ENCODE assay signal across 10 cellular contexts in the genomic region with DNA sequence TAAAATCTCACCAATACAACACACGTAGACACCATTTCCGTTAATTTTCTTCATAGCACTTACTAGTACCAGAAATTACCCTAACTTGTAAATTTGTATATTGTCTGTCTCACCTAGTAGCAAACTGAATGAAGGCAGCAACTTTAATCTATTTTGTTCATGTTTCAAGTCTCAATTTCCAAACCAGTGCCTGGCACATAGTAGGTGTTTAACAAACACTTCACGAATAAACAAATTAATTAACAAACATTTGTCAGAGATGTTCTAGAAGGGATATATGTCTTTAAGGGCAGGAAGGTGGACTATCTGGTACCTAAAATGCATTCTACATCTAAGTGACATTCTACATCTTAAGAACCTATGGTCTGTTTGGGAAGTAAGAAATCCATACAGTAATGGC. TPM values are rescaled to one million over a fixed set of nuclear protein-coding genes. Genes with fewer than 3 reads are reported as not detected.
A peak's percentile ranks its signal among the peaks of the same experiment; 100 is the strongest.
DNase-seq lines count a peak whose midpoint lies in the region; ATAC-seq, FAIRE-seq and TF ChIP-seq lines count a peak whose summit lies in the region.
"Had no signal": no experiment of that assay in that cellular context is flagged by ENCODE, and none has a peak within 500 bp of the region (broad histone marks: within the 10 kb centered on the region; RNA-seq: fewer than 3 reads in every experiment).

No MANE protein-coding gene starts in this region.

- H3K79me2 ChIP-seq in K562 (ENCODE audit: control insufficient read depth, insufficient read depth, low read length): peaks cover 32% of the 10 kb centered on the region

- peaks cover 0 to 28% (median 8%) of the 10 kb centered on the region in 9 donors for H3K36me3 ChIP-seq in heart right ventricle
- peaks cover 27% of the 10 kb centered on the region; the same call in 1 of the 3 replicates for H3K36me3 ChIP-seq in K562 (ENCODE audit: control insufficient read depth, insufficient read depth, low read length)
- H3K36me3 ChIP-seq in mesenchymal stem cell (ENCODE audit: control insufficient read depth in 1 of 2, insufficient read depth in 2 of 2, low read depth in 1 of 2, low read length in 2 of 2): peaks cover 0 to 20% of the 10 kb centered on the region in 2 experiments
- H3K36me3 ChIP-seq in uterus: no peaks in the 10 kb centered on the region

- H2BK120ac ChIP-seq in mesenchymal stem cell (ENCODE audit: low read depth, low read length): no peak overlapping the region

- no peak overlapping the region for H3K14ac ChIP-seq in mesenchymal stem cell (ENCODE audit: low read length in 2 of 2)

- no peak for TF ChIP-seq EP300 in K562 (IDR thresholded peaks at IDR 0.05; ENCODE audit: low read length)

- H4K91ac ChIP-seq in mesenchymal stem cell (ENCODE audit: low read length): no peak overlapping the region

- no peak overlapping the region for H2BK5ac ChIP-seq in mesenchymal stem cell (ENCODE audit: low read depth, low read length, poor library complexity, severe bottlenecking)

- H2AK5ac ChIP-seq in mesenchymal stem cell (ENCODE audit: low read length, severe bottlenecking): no peak overlapping the region

- H3K9ac ChIP-seq in K562 (ENCODE audit: insufficient read depth in 1 of 2, low read depth in 2 of 2, low read length in 2 of 2) (peak overlapping the region; percentile 96 to 99), mesenchymal stem cell (ENCODE audit: low read length) (peak overlapping the region; percentile 98)

- CTCF ChIA-PET in K562 (lab: Yijun Ruan, JAX; ENCODE audit: low intra/inter-chr PET ratio): no interaction called here

- H3K9me3 ChIP-seq in heart right ventricle (no peaks in the 10 kb centered on the region), K562 (replicated peaks; ENCODE audit: control insufficient read depth, insufficient read depth, low read depth, low read length) (no peaks in the 10 kb centered on the region), mesenchymal stem cell (ENCODE audit: control insufficient read depth, low read length) (no peaks in the 10 kb centered on the region), uterus (no peaks in the 10 kb centered on the region)

- TF ChIP-seq RAD21 in K562 (CRISPR knock-in tag; conservative IDR thresholded peaks at IDR 0.05 in 1 of 2, IDR thresholded peaks at IDR 0.05 in 1 of 2): no peak

- H3K4me2 ChIP-seq in K562 (ENCODE audit: insufficient read depth, low read length) (peak overlapping the region; percentile 93), mesenchymal stem cell (ENCODE audit: low read length, poor library complexity, severe bottlenecking) (peak overlapping the region; percentile 84)

- H3K4me1 ChIP-seq in heart right ventricle (peaks cover 3 to 25% (median 16%) of the 10 kb centered on the region in 9 donors), K562 (replicated peaks in 1 of 2; ENCODE audit: control insufficient read depth in 2 of 2, insufficient read depth in 2 of 2, low read length in 2 of 2) (peaks cover 4 to 10% of the 10 kb centered on the region in 2 experiments; a peak in 1 of 5 replicates), mesenchymal stem cell (ENCODE audit: control insufficient read depth, insufficient read depth, low read depth, low read length) (peaks cover 2% of the 10 kb centered on the region), uterus (peaks cover 5 to 7% of the 10 kb centered on the region in 2 donors)

- H3K27me3 ChIP-seq in heart right ventricle (no peaks in the 10 kb centered on the region), K562 (ENCODE audit: control insufficient read depth in 2 of 2, insufficient read depth in 2 of 2, low read length in 2 of 2) (no peaks in the 10 kb centered on the region), mesenchymal stem cell (ENCODE audit: control insufficient read depth in 1 of 2, insufficient read depth in 1 of 2, low read length in 2 of 2) (no peaks in the 10 kb centered on the region), uterus (no peaks in the 10 kb centered on the region)

- H3K4me3 ChIP-seq in heart right ventricle (peak overlapping the region; percentile 63 to 87 (median 78)), K562 (peak overlapping the region; percentile 58), mesenchymal stem cell (ENCODE audit: insufficient read depth in 1 of 2, low read depth in 1 of 2, low read length in 2 of 2) (peak overlapping the region in 1 of 2 experiments; percentile 97), uterus (peak overlapping the region; percentile 81 to 86)

- H3K4ac ChIP-seq in mesenchymal stem cell (ENCODE audit: low read depth in 1 of 2, low read length in 2 of 2): no peak overlapping the region

- no peaks in the 10 kb centered on the region for H4K20me1 ChIP-seq in K562 (replicated peaks; ENCODE audit: control insufficient read depth, insufficient read depth, low read length)

- no peak for FAIRE-seq in K562 (lab: Jason Lieb, UNC)

- no peaks in the 10 kb centered on the region for H3K9me1 ChIP-seq in K562 (ENCODE audit: control insufficient read depth, insufficient read depth, low read length)

- intact Hi-C loops in heart right ventricle (cut with DNase I) (no loop called here), cardiac septum (cut with DNase I) (no loop called here), K562 (cut with micrococcal nuclease) (no loop called here), uterus (cut with DNase I; ENCODE audit: low total_unique reads) (no loop called here), posterior cingulate gyrus (cut with DNase I) (no loop called here)

- H4K8ac ChIP-seq in mesenchymal stem cell (ENCODE audit: low read length): no peak overlapping the region

- WGBS in heart right ventricle, 2 donors: 92 to 93% methylated on average over 3 of the region's 3 CpGs
- WGBS in K562 (ENCODE audit: insufficient coverage, low coverage, missing lambda C conversion rate): 32% methylated on average over 3 of the region's 3 CpGs
- 87% methylated on average over 2 of the region's 3 CpGs for WGBS in mesenchymal stem cell

- no peak overlapping the region for H2BK12ac ChIP-seq in mesenchymal stem cell (ENCODE audit: low read length in 2 of 2)

- no peak for TF ChIP-seq CTCF in heart right ventricle (IDR thresholded peaks at IDR 0.05)
- TF ChIP-seq CTCF in K562 (IDR thresholded peaks at IDR 0.05 in 2 of 3, conservative IDR thresholded peaks at IDR 0.05 in 1 of 3; ENCODE audit: insufficient read depth in 2 of 3, low read depth in 1 of 3, low read length in 3 of 3): no peak
- TF ChIP-seq CTCF in uterus (IDR thresholded peaks at IDR 0.05): no peak

- DNase-seq in heart right ventricle (no peak), cardiac septum (ENCODE audit: low spot score) (no peak), K562 (ENCODE audit: extremely low read depth in 1 of 4, low spot score in 3 of 4) (no peak), mesenchymal stem cell (no peak), uterus (no peak), posterior cingulate gyrus (no peak)
- DNase-seq: activated CD4-positive, alpha-beta T cell treated with anti-CD3 and anti-CD28 coated beads for 4 hours had no signal

- no peak for TF ChIP-seq POLR2A in K562 (conservative IDR thresholded peaks at IDR 0.05)
- no peak for TF ChIP-seq POLR2A in uterus (IDR thresholded peaks at IDR 0.05)

- H3K18ac ChIP-seq in mesenchymal stem cell (ENCODE audit: low read depth in 1 of 2, low read length in 2 of 2): no peak overlapping the region

- H2BK15ac ChIP-seq in mesenchymal stem cell (ENCODE audit: low read depth, poor library complexity, severe bottlenecking): no peak overlapping the region

- no peak for ATAC-seq in heart right ventricle
- no peak for ATAC-seq in K562
- ATAC-seq in GM21528 (IDR thresholded peaks at IDR 0.05; ENCODE audit: low FRiP score, unreplicated experiment): no peak
- ATAC-seq in GM21529 (IDR thresholded peaks at IDR 0.05; ENCODE audit: unreplicated experiment): no peak

- peaks cover 5% of the 10 kb centered on the region for H3K79me1 ChIP-seq in mesenchymal stem cell (replicated peaks; ENCODE audit: low read length, poor library complexity, severe bottlenecking)

- H2AFZ ChIP-seq in K562 (ENCODE audit: low read depth, low read length) (peak overlapping the region; percentile 89), mesenchymal stem cell (ENCODE audit: low read depth, low read length) (no peak overlapping the region)

- no peak overlapping the region for H3K23ac ChIP-seq in mesenchymal stem cell (ENCODE audit: low read length in 2 of 2)

- in situ Hi-C loops in K562 (cut with MboI): no loop called here

- H3K27ac ChIP-seq in heart right ventricle: peak overlapping the region in 1 of 10 donors; percentile 95
- H3K27ac ChIP-seq in K562 (ENCODE audit: extremely low read depth, low read depth, low read length): peak overlapping the region; percentile 99
- no peak overlapping the region for H3K27ac ChIP-seq in mesenchymal stem cell (ENCODE audit: low read length, poor library complexity, severe bottlenecking)
- no peak overlapping the region for H3K27ac ChIP-seq in uterus

- BruUV-seq in K562 (replicated peaks; lab: Mats Ljungman, UMichigan): no TSS peak

- POLR2A ChIA-PET in K562 (lab: Yijun Ruan, JAX): interaction anchor here (0.6 kb wide), 1 partner anchor 1667 kb away, joined by 4 read pairs; no protein-coding TSS in a partner anchor

RNA-seq across cellular contexts. Expression of a gene that starts 1.0 kb away (rescaled TPM):
- total RNA-seq in heart right ventricle (10 to 100 TPM; 12.4 to 18.0 (median 15.4) TPM), cardiac septum (18.4 TPM), K562 (2014; rRNA removed) (31.9 and 33.9 TPM in 2 replicates), K562 (2014; rRNA removed; fragmentation: Illumina TruSeq; extraction: Trizol) (34.4 and 34.7 TPM in 2 replicates), K562 (2015; rRNA removed; fragmentation: Illumina TruSeq; extraction: Trizol) (28.5 and 34.0 TPM in 2 replicates), K562 (2021) (33.6 and 34.0 TPM in 2 replicates), uterus (10 to 100 TPM; 31.2 to 68.8 (median 54.9) TPM)
- polyA plus RNA-seq in heart right ventricle (10 to 100 TPM in 1 of 2 donors, 1 to 10 TPM in 1; 7.5 to 12.2 TPM), K562 (2011; rRNA removed) (18.7 and 21.9 TPM in 2 replicates), K562 (2014; fragmentation: Illumina TruSeq; extraction: Trizol) (28.4 and 31.9 TPM in 2 replicates), K562 (2014; fragmentation: Nextera tagmentation; extraction: Ambion mirVana) (10 to 100 TPM; 17.8 to 29.6 TPM), K562 (2014; rRNA removed) (15.9 and 25.1 TPM in 2 replicates)
- total RNA-seq in K562 (2011; cell fraction: chromatin; rRNA removed; ENCODE audit: low replicate concordance): 46.5 and 111 TPM in 2 replicates
- 30.5 and 38.3 TPM in 2 replicates for total RNA-seq in K562 (2011; cell fraction: nucleolus; rRNA removed)
- 41.1 and 59.6 TPM in 2 replicates for total RNA-seq in K562 (2011; cell fraction: nucleoplasm; rRNA removed)
- 19.1 and 20.0 TPM in 2 replicates for polyA plus RNA-seq in K562 (2011; cell fraction: cytosol; rRNA removed)
- 49.1 and 65.8 TPM in 2 replicates for polyA plus RNA-seq in K562 (2011; cell fraction: nucleus; rRNA removed)
- 18.4 and 28.4 TPM in 2 replicates for polyA plus RNA-seq in K562 (2012)
- polyA minus RNA-seq in K562 (2011; rRNA and poly(A)+ RNA removed): 64.9 and 80.5 TPM in 2 replicates
- polyA minus RNA-seq in K562 (2011; cell fraction: cytosol; rRNA and poly(A)+ RNA removed): 32.6 and 32.9 TPM in 2 replicates
- polyA minus RNA-seq in K562 (2011; cell fraction: nucleus; rRNA and poly(A)+ RNA removed): 44.0 and 57.8 TPM in 2 replicates
- polyA plus RNA-seq in mesenchymal stem cell (2013, experiment 1 of 2): 5.1 TPM
- polyA plus RNA-seq in mesenchymal stem cell (2013, experiment 2 of 2): 4.3 TPM

RNA-seq across cellular contexts. Expression of a gene that starts 42.2 kb away (rescaled TPM):
- total RNA-seq in heart right ventricle (1 to 10 TPM in 7 of 10 donors, under 1 TPM in 3; 0.72 to 3.1 (median 1.3) TPM), cardiac septum (5.2 TPM), K562 (2014; rRNA removed) (1.3 and 2.7 TPM in 2 replicates), K562 (2014; rRNA removed; fragmentation: Illumina TruSeq; extraction: Trizol) (3.1 and 3.7 TPM in 2 replicates), K562 (2015; rRNA removed; fragmentation: Illumina TruSeq; extraction: Trizol) (1.5 and 1.8 TPM in 2 replicates), K562 (2021) (2.1 and 3.1 TPM in 2 replicates), uterus (100 to 1,000 TPM in 1 of 4 donors, 10 to 100 TPM in 3; 47.1 to 124 (median 74.8) TPM)
- polyA plus RNA-seq in heart right ventricle (1 to 10 TPM in 1 of 2 donors, under 1 TPM in 1; 0.23 to 1.4 TPM), K562 (2011; rRNA removed) (12.9 and 13.5 TPM in 2 replicates), K562 (2014; fragmentation: Illumina TruSeq; extraction: Trizol) (3.5 and 3.9 TPM in 2 replicates), K562 (2014; fragmentation: Nextera tagmentation; extraction: Ambion mirVana) (under 1 TPM; 0.77 to 0.86 TPM), K562 (2014; rRNA removed) (2.0 and 2.7 TPM in 2 replicates)
- 16.5 and 50.7 TPM in 2 replicates for total RNA-seq in K562 (2011; cell fraction: chromatin; rRNA removed; ENCODE audit: low replicate concordance)
- 6.6 and 7.7 TPM in 2 replicates for total RNA-seq in K562 (2011; cell fraction: nucleolus; rRNA removed)
- 18.6 and 18.7 TPM in 2 replicates for total RNA-seq in K562 (2011; cell fraction: nucleoplasm; rRNA removed)
- polyA plus RNA-seq in K562 (2011; cell fraction: cytosol; rRNA removed): 1.8 and 5.8 TPM in 2 replicates
- polyA plus RNA-seq in K562 (2011; cell fraction: nucleus; rRNA removed): 15.3 and 17.7 TPM in 2 replicates
- polyA plus RNA-seq in K562 (2012): 1.6 and 3.8 TPM in 2 replicates
- 13.0 and 17.7 TPM in 2 replicates for polyA minus RNA-seq in K562 (2011; rRNA and poly(A)+ RNA removed)
- 2.4 and 3.9 TPM in 2 replicates for polyA minus RNA-seq in K562 (2011; cell fraction: cytosol; rRNA and poly(A)+ RNA removed)
- polyA minus RNA-seq in K562 (2011; cell fraction: nucleus; rRNA and poly(A)+ RNA removed): 8.8 and 11.4 TPM in 2 replicates
- polyA plus RNA-seq in mesenchymal stem cell (2013, experiment 1 of 2): 6.5 TPM
- polyA plus RNA-seq in mesenchymal stem cell (2013, experiment 2 of 2): 6.1 TPM
- total RNA-seq: lung microvascular endothelial cell had no signal
